In the genomic region with DNA sequence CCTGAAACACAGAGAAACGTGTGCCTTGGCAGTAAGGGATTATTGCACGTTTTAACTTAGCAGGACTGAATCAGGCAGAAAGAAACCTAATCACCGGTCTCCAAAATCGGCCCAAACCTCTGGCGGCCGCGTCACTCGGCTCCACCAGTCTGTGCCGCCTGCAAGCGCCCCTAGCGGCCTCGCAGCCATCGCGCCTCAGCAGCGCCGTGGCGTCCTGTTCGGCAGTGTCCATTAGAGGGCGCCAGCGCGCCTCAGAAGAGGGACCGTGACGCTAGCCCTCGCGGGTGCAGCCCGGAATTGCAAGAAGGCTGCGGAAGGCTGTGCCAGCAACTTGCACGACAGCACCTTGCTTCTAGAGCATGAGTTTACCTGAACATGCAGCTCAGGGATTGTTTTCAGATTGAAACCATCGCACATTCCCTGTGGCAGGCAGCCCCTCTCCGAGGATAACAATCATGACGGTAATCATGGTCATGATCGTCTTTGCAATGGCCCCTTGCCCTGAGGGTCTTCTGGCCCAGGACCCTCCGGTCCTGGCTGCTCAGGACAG, we compare ENCODE assay signal across 8 cellular contexts.
A peak's percentile ranks its signal among the peaks of the same experiment; 100 is the strongest.
DNase-seq lines count a peak whose midpoint lies in the region; ATAC-seq, FAIRE-seq and TF ChIP-seq lines count a peak whose summit lies in the region.

No MANE protein-coding gene starts in this region.

- intact Hi-C loops in aorta (cut with DNase I), result loop anchor here (2.0 to 10.0 kb wide), 5 partner anchors 81 to 328 kb away; a partner anchor contains a TSS

- DNase-seq in GM18507 (ENCODE audit: extremely low spot score, insufficient read length, low read depth) (peak; percentile 92), NCI-H2029 treated with DMSO at 0.1 percent for 48 hours (lab: John Stamatoyannopoulos, UW) (peak; percentile 47), T1000 (lab: John Stamatoyannopoulos, UW) (peak; percentile 96), astrocyte of the spinal cord (ENCODE audit: low read depth, low spot score) (peak; percentile 95), hippocampal formation (lab: John Stamatoyannopoulos, UW) (peak; percentile 92 to 95), renal cortical epithelial cell (ENCODE audit: low read depth) (peak; percentile 81), aorta (peak; percentile 97 to 100)

- H3K9me3 ChIP-seq in aorta (ENCODE audit: control insufficient read depth, low read length), result no peaks in the 10 kb centered on the region

- peak; percentile 100 for TF ChIP-seq CTCF in astrocyte of the spinal cord (IDR thresholded peaks at IDR 0.05; ENCODE audit: low read depth, low read length)

- H3K36me3 ChIP-seq in aorta (ENCODE audit: control insufficient read depth in 1 of 2, insufficient read depth in 2 of 2, low read length in 1 of 2), result no peaks in the 10 kb centered on the region

- WGBS in aorta, 2 donors, result 3 to 4% methylated on average over 33 of the region's 33 CpGs

- H3K4me3 ChIP-seq in astrocyte of the spinal cord (ENCODE audit: low read depth, low read length), result peak overlapping the region; percentile 36
- H3K4me3 ChIP-seq in aorta (ENCODE audit: low read length in 2 of 2), result peak overlapping the region; percentile 16 to 20

- peak; percentile 99 for ATAC-seq in HG03039 (IDR thresholded peaks at IDR 0.05; ENCODE audit: unreplicated experiment)
- peak; percentile 99 for ATAC-seq in aorta (ENCODE audit: low FRiP score)

- H3K27ac ChIP-seq in aorta (ENCODE audit: low read depth in 1 of 2, low read length in 2 of 2), result peak overlapping the region in 1 of 2 donors; percentile 76

- no peaks in the 10 kb centered on the region for H3K4me1 ChIP-seq in aorta (ENCODE audit: control insufficient read depth in 1 of 2, insufficient read depth in 2 of 2, low read length in 2 of 2)

- no peaks in the 10 kb centered on the region for H3K27me3 ChIP-seq in aorta (ENCODE audit: control insufficient read depth in 1 of 2, insufficient read depth in 2 of 2, low read length in 1 of 2)

- FAIRE-seq in GM18507 (lab: Jason Lieb, UNC), result peak; percentile 90

- in situ Hi-C loops in astrocyte of the spinal cord (cut with HindIII; ENCODE audit: low sequenced_read_pairs), result no loop called here

Comparison
In these comparisons a context has a peak if more than half of its experiments do, and no peak if none do; other contexts are left out.
1. DNase-seq: peak in every context shown above with its lines; median percentile 98 in aorta; 96 in T1000; 95 in astrocyte of the spinal cord; 94 in hippocampal formation; 92 in GM18507; 81 in renal cortical epithelial cell; 47 in NCI-H2029 treated with DMSO at 0.1 percent for 48 hours.